ENCODE assay signal across 13 cellular contexts in the genomic region with DNA sequence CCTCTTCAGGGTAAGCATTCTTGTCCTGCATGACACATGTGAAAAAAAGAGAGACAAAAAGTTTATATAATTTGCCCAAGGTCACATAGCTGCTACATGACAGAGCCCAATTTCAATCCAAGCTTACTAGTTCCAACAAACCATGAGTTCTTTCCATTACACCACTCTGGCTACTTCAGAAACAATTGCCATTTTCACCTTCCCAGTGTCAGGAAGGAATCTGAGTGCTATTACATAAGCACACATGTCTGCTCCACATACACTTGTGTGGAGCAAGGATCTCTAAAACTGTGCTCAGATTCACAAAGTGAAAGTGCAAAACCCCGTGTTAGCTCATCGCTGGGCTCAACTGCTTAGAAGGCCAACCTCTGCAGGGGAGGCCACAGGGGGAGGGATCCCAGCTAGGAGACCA.
DNase-seq lines count a peak whose midpoint lies in the region; ATAC-seq and TF ChIP-seq lines count a peak whose summit lies in the region.
"Had no signal": no experiment of that assay in that cellular context is flagged by ENCODE, and none has a peak within 500 bp of the region (broad histone marks: within the 10 kb centered on the region; RNA-seq: fewer than 3 reads in every experiment).

No MANE protein-coding gene starts in this region.

- H3K9ac ChIP-seq in GM23248 (0 out of 2 replicates have a peak overlapping the region, but pooled peaks have one; percentile 15), subcutaneous abdominal adipose tissue (ENCODE audit: low read length in 5 of 5) (no peak overlapping the region)

- intact Hi-C loops in adrenal gland (cut with DNase I) (no loop called here), left ventricle myocardium inferior (cut with micrococcal nuclease) (no loop called here)

- no peaks in the 10 kb centered on the region for H3K27me3 ChIP-seq in GM23248 (replicated peaks; ENCODE audit: insufficient read depth)
- H3K27me3 ChIP-seq in adrenal gland: no peaks in the 10 kb centered on the region
- no peaks in the 10 kb centered on the region for H3K27me3 ChIP-seq in left ventricle myocardium inferior (ENCODE audit: low read depth)
- no peaks in the 10 kb centered on the region for H3K27me3 ChIP-seq in subcutaneous abdominal adipose tissue (ENCODE audit: control insufficient read depth in 5 of 5, insufficient read depth in 4 of 5, low read length in 5 of 5)

- H3K9me3 ChIP-seq in GM23248 (ENCODE audit: low read depth) (no peaks in the 10 kb centered on the region), adrenal gland (replicated peaks in 1 of 3) (no peaks in the 10 kb centered on the region), left ventricle myocardium inferior (replicated peaks) (no peaks in the 10 kb centered on the region), subcutaneous abdominal adipose tissue (ENCODE audit: control insufficient read depth in 5 of 5, low read length in 5 of 5) (no peaks in the 10 kb centered on the region), T-helper 17 cell (ENCODE audit: control insufficient read depth, low read length, poor library complexity, severe bottlenecking) (no peaks in the 10 kb centered on the region)

- ATAC-seq in T-helper 17 cell: no peak
- ATAC-seq in HG03571 (IDR thresholded peaks at IDR 0.05; ENCODE audit: unreplicated experiment): no peak
- ATAC-seq: natural killer cell treated with Interleukin-12 subunit alpha and Interleukin-12 subunit beta and Interleukin-15 and Interleukin-18, amount 100 ng/mL, for 72 hours had no signal

- no peak for TF ChIP-seq POLR2A in adrenal gland (IDR thresholded peaks at IDR 0.05)

- WGBS in GM23248 (ENCODE audit: low coverage in 1 of 2, low lambda C conversion rate in 2 of 2, missing lambda C conversion rate in 2 of 2), 2 experiments: 5 to 6% methylated on average over 2 of the region's 2 CpGs
- WGBS in adrenal gland, 4 donors: 28 to 42% (median 36%) methylated on average over 2 of the region's 2 CpGs

- peak overlapping the region; percentile 51 for H3K4me3 ChIP-seq in GM23248
- H3K4me3 ChIP-seq in adrenal gland: peak overlapping the region in 1 of 4 donors; percentile 25
- no peak overlapping the region for H3K4me3 ChIP-seq in left ventricle myocardium inferior
- peak overlapping the region in 3 of 5 donors; percentile 13 to 57 (median 18) for H3K4me3 ChIP-seq in subcutaneous abdominal adipose tissue (ENCODE audit: low read depth in 1 of 5, low read length in 5 of 5)

- in situ Hi-C loops in GM23248 (cut with MboI): no loop called here

- no peaks in the 10 kb centered on the region for H3F3A ChIP-seq in GM23248 (ENCODE audit: insufficient read depth)

- peak; percentile 77 for DNase-seq in GM23248
- peak in 6 of 7 donors; percentile 15 to 39 (median 30) for DNase-seq in adrenal gland
- no peak for DNase-seq in left ventricle myocardium inferior
- no peak for DNase-seq in T-helper 17 cell
- no peak for DNase-seq in NCI-H146 (lab: John Stamatoyannopoulos, UW)
- no peak for DNase-seq in GM10266 (ENCODE audit: extremely low spot score)
- DNase-seq: activated CD8-positive, alpha-beta memory T cell treated with anti-CD3 and anti-CD28 coated beads, Interleukin-2, amount 50 U/mL, for 4 hours; amygdala; NCI-H524 treated with DMSO at 0.1 percent for 48 hours; SHP77 had no signal

- H3K4me3 Mint-ChIP-seq in T-helper 17 cell: no peak overlapping the region
- H3K4me3 Mint-ChIP-seq: natural killer cell treated with Interleukin-12 subunit alpha and Interleukin-12 subunit beta and Interleukin-15 and Interleukin-18, amount 100 ng/mL, for 72 hours had no signal

- H4K20me1 ChIP-seq in GM23248 (ENCODE audit: insufficient read depth): no peaks in the 10 kb centered on the region

- H3K36me3 Mint-ChIP-seq in T-helper 17 cell (ENCODE audit: low read depth): no peaks in the 10 kb centered on the region
- H3K36me3 Mint-ChIP-seq: natural killer cell treated with Interleukin-12 subunit alpha and Interleukin-12 subunit beta and Interleukin-15 and Interleukin-18, amount 100 ng/mL, for 72 hours had no signal

- H3K27ac Mint-ChIP-seq in T-helper 17 cell: no peak overlapping the region
- H3K27ac Mint-ChIP-seq: natural killer cell treated with Interleukin-12 subunit alpha and Interleukin-12 subunit beta and Interleukin-15 and Interleukin-18, amount 100 ng/mL, for 72 hours had no signal

- TF ChIP-seq CTCF in adrenal gland (IDR thresholded peaks at IDR 0.05): no peak
- no peak for TF ChIP-seq CTCF in left ventricle myocardium inferior (IDR thresholded peaks at IDR 0.05; ENCODE audit: borderline replicate concordance)
- TF ChIP-seq CTCF in GM10266 (IDR thresholded peaks at IDR 0.05; ENCODE audit: control insufficient read depth, insufficient read depth, low read depth, missing control alignments): no peak

- H3K36me3 ChIP-seq in GM23248 (ENCODE audit: low read depth): no peaks in the 10 kb centered on the region
- no peaks in the 10 kb centered on the region for H3K36me3 ChIP-seq in adrenal gland (replicated peaks in 1 of 2)
- no peaks in the 10 kb centered on the region for H3K36me3 ChIP-seq in left ventricle myocardium inferior
- no peaks in the 10 kb centered on the region for H3K36me3 ChIP-seq in subcutaneous abdominal adipose tissue (ENCODE audit: control insufficient read depth in 5 of 5, insufficient read depth in 5 of 5, low read length in 5 of 5)

- peak overlapping the region; percentile 60 for H3K4me2 ChIP-seq in GM23248 (ENCODE audit: unreplicated experiment)

- H3K9me2 ChIP-seq in GM23248 (ENCODE audit: insufficient read depth): no peaks in the 10 kb centered on the region

- H3K27ac ChIP-seq in GM23248: peak overlapping the region; percentile 39
- H3K27ac ChIP-seq in adrenal gland: peak overlapping the region in 1 of 5 donors; percentile 30
- peak overlapping the region; percentile 14 for H3K27ac ChIP-seq in left ventricle myocardium inferior (replicated peaks)
- no peak overlapping the region for H3K27ac ChIP-seq in subcutaneous abdominal adipose tissue (ENCODE audit: low read depth, low read length)

- peaks cover 37% of the 10 kb centered on the region for H3K27me3 Mint-ChIP-seq in T-helper 17 cell

- H3K4me1 Mint-ChIP-seq in T-helper 17 cell: no peaks in the 10 kb centered on the region

- no peaks in the 10 kb centered on the region for H3K79me2 ChIP-seq in GM23248 (ENCODE audit: insufficient read depth)

- no peaks in the 10 kb centered on the region for H3K4me1 ChIP-seq in GM23248 (ENCODE audit: insufficient read depth)
- H3K4me1 ChIP-seq in adrenal gland (replicated peaks in 1 of 2): no peaks in the 10 kb centered on the region
- H3K4me1 ChIP-seq in left ventricle myocardium inferior: peaks cover under 1% of the 10 kb centered on the region
- peaks cover 0 to 8% (median 6%) of the 10 kb centered on the region in 5 donors for H3K4me1 ChIP-seq in subcutaneous abdominal adipose tissue (ENCODE audit: control insufficient read depth in 5 of 5, insufficient read depth in 5 of 5, low read length in 5 of 5)

- H2AFZ ChIP-seq in GM23248: peak overlapping the region; percentile 43; the same call in 1 of the 2 replicates

Comparison
In these comparisons a context has a peak if more than half of its experiments do, and no peak if none do; other contexts are left out.
1. DNase-seq: peak in GM23248 (single experiment) and adrenal gland (6 of 7); none in left ventricle myocardium inferior (single experiment), T-helper 17 cell (0 of 3), NCI-H146 (single experiment) and GM10266 (single experiment).